1 cellular context compared by ENCODE assay signal in genomic region chr14:34678735-34679134, GRCh38.
TF ChIP-seq lines count a peak whose summit lies in the region.

No MANE protein-coding gene starts in this region.

TF ChIP-seq in K562, 482 proteins besides CTCF, POLR2A, EP300 and RAD21:
- TF ChIP-seq SMARCB1 (IDR thresholded peaks at IDR 0.05; ENCODE audit: insufficient read length, low read depth) (no peak), CHD2 (IDR thresholded peaks at IDR 0.05; ENCODE audit: low read depth, low read length) (no peak), RBM39 (optimal IDR thresholded peaks at IDR 0.05; ENCODE audit: low read depth, low read length) (no peak), TCFL5 (CRISPR knock-in tag; conservative IDR thresholded peaks at IDR 0.05) (no peak), SMARCE1 (IDR thresholded peaks at IDR 0.05) (no peak), ZNF668 (CRISPR knock-in tag; IDR thresholded peaks at IDR 0.05) (no peak), MAX (CRISPR knock-in tag; IDR thresholded peaks at IDR 0.05) (no peak), E2F3 (CRISPR knock-in tag; IDR thresholded peaks at IDR 0.05) (no peak), ARID2 (IDR thresholded peaks at IDR 0.05) (no peak)
